17 cellular contexts compared by ENCODE assay signal in the genomic region with DNA sequence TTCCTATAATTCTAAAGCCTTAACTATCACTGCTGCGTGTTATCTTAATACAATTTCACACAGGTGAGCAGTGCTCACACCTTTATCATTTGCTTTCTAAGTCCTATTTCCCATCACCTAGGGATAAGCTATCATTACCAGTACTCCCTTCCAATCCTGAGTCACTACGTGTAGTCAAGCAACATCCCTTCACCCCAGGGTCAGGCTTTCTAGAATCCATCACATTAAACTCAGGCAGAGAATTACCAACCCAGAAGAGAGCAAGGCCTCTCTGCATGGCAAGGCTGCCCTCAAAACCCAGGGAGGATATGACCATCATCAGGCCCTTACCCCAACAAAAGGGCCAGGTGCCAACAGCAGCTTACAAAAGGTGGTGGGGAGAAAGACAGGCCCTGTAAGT. TPM values are rescaled to one million over a fixed set of nuclear protein-coding genes. Genes with fewer than 3 reads are reported as not detected.
DNase-seq lines count a peak whose midpoint lies in the region; ATAC-seq, FAIRE-seq and TF ChIP-seq lines count a peak whose summit lies in the region.
"Had no signal": no experiment of that assay in that cellular context is flagged by ENCODE, and none has a peak within 500 bp of the region (broad histone marks: within the 10 kb centered on the region; RNA-seq: fewer than 3 reads in every experiment).

No MANE protein-coding gene starts in this region.

- no peak overlapping the region for H4K91ac ChIP-seq in H1 (replicated peaks; ENCODE audit: insufficient read length, low read length)
- H4K91ac ChIP-seq in trophoblast cell (ENCODE audit: low read depth, low read length), result no peak overlapping the region

- POLR2A ChIA-PET in activated CD4-positive, alpha-beta T cell treated with anti-CD3 and anti-CD28 coated beads for 36 hours (lab: Charles Lee), result no interaction called here
- POLR2A ChIA-PET in H1 (lab: Charles Lee; ENCODE audit: partially characterized antibody), result interaction anchor here (0.6 to 8.8 kb wide), 3 partner anchors 10 to 39 kb away, joined by 3 to 94 read pairs (median 4); a partner anchor contains a TSS

- H3K36me3 Mint-ChIP-seq in activated CD4-positive, alpha-beta T cell treated with anti-CD3 and anti-CD28 coated beads for 36 hours (ENCODE audit: low read depth), result peaks cover 3% of the 10 kb centered on the region

- no peak for TF ChIP-seq POLR2A in H1 (IDR thresholded peaks at IDR 0.05; ENCODE audit: control extremely low read depth in 1 of 2, low read depth in 2 of 2, low read length in 2 of 2)

- H2BK20ac ChIP-seq in H1 (ENCODE audit: low read length), result no peak overlapping the region

- intact Hi-C loops in activated CD4-positive, alpha-beta T cell treated with anti-CD3 and anti-CD28 coated beads for 36 hours (cut with DNase I, micrococcal nuclease), result loop anchor here in 1 of 2 experiments (5.0 kb wide), 1 partner anchor 43 kb away; no protein-coding TSS in a partner anchor

- 69% methylated on average over 2 of the region's 2 CpGs; no CpG with 5 or more reads in 1 of the 2 experiments for WGBS in H1 (ENCODE audit: extremely low coverage in 1 of 2, insufficient coverage in 1 of 2, insufficient read length in 1 of 2, insufficient replicate concordance in 2 of 2, low coverage in 1 of 2, low lambda C conversion rate in 2 of 2, missing lambda C conversion rate in 1 of 2), 2 experiments
- no CpG with 5 or more reads among the region's 2 CpGs for WGBS in trophoblast cell (ENCODE audit: extremely low coverage, insufficient coverage, insufficient read length)

- H3F3A ChIP-seq in Loucy (ENCODE audit: low read depth), result 0 out of 2 replicates have a peak, but pooled peaks cover 3% of the 10 kb centered on the region

- H3K36me3 ChIP-seq in Loucy (ENCODE audit: insufficient read depth, low read length) (no peaks in the 10 kb centered on the region), H1 (ENCODE audit: control insufficient read depth in 2 of 4, insufficient read depth in 4 of 4, low read length in 3 of 4) (no peaks in the 10 kb centered on the region), trophoblast cell (ENCODE audit: control insufficient read depth in 1 of 2, insufficient read depth in 2 of 2, low read length in 2 of 2) (peaks cover 0 to under 1% of the 10 kb centered on the region in 2 experiments)
- H3K36me3 ChIP-seq: colonic mucosa, tibial artery had no signal

- H2BK5ac ChIP-seq in H1 (ENCODE audit: low read depth, low read length) (no peak overlapping the region), trophoblast cell (ENCODE audit: low read depth, low read length, poor library complexity) (no peak overlapping the region)

- no peaks in the 10 kb centered on the region for H3K9me2 ChIP-seq in Loucy (replicated peaks; ENCODE audit: low read depth, low read length)

- H4K8ac ChIP-seq in H1 (ENCODE audit: extremely low read depth, insufficient read depth, low read length) (no peak overlapping the region), trophoblast cell (ENCODE audit: low read depth, low read length) (no peak overlapping the region)

- H3K9me3 ChIP-seq in Loucy (ENCODE audit: insufficient read depth, low read depth, low read length), result no peaks in the 10 kb centered on the region
- no peaks in the 10 kb centered on the region for H3K9me3 ChIP-seq in H1 (ENCODE audit: insufficient read depth in 2 of 2, low read depth in 1 of 2, low read length in 1 of 2)
- H3K9me3 ChIP-seq in trophoblast cell (ENCODE audit: insufficient read depth, low read depth, low read length), result no peaks in the 10 kb centered on the region
- H3K9me3 ChIP-seq: colonic mucosa, tibial artery had no signal

- H2BK120ac ChIP-seq in H1 (replicated peaks; ENCODE audit: low read depth, low read length) (no peak overlapping the region), trophoblast cell (ENCODE audit: insufficient read depth, low read length, poor library complexity) (no peak overlapping the region)

- H3K23me2 ChIP-seq in H1 (ENCODE audit: low read depth, low read length), result no peaks in the 10 kb centered on the region

- DNase-seq in activated CD4-positive, alpha-beta T cell treated with anti-CD3 and anti-CD28 coated beads for 36 hours, result no peak
- DNase-seq in activated CD4-positive, alpha-beta T cell treated with anti-CD3 and anti-CD28 coated beads, Interleukin-2, amount 50 U/mL, for 4 hours, result no peak
- DNase-seq in H1 (ENCODE audit: low read depth in 1 of 2, low spot score in 2 of 2), result no peak
- no peak for DNase-seq in trophoblast cell
- no peak for DNase-seq in pons (ENCODE audit: low spot score)
- DNase-seq: activated CD8-positive, alpha-beta T cell treated with anti-CD3 and anti-CD28 coated beads, Interleukin-2, amount 10 ng/mL, durations not matched to agents 7 days and 5 days; Calu3; colonic mucosa; NCI-H446 treated with DMSO at 0.1 percent for 48 hours; stimulated activated CD4-positive, alpha-beta T cell treated with anti-CD3 and anti-CD28 coated beads, Interleukin-4, amount 100 ng/mL, for 24 hours; tibial artery had no signal

- H2AFZ ChIP-seq in Loucy (ENCODE audit: low read length) (no peak overlapping the region), H1 (ENCODE audit: low read length) (no peak overlapping the region), trophoblast cell (ENCODE audit: insufficient read depth, low read length, poor library complexity) (no peak overlapping the region)

- H3K18ac ChIP-seq in H1 (ENCODE audit: extremely low read depth, low read length) (peak overlapping the region; percentile 15), trophoblast cell (ENCODE audit: low read length) (no peak overlapping the region)

- H3K4me2 ChIP-seq in Loucy (ENCODE audit: low read depth, low read length, poor library complexity, severe bottlenecking) (peak overlapping the region; percentile 68), H1 (ENCODE audit: insufficient read depth in 1 of 2, low read depth in 2 of 2, low read length in 2 of 2) (0 out of 4 replicates have a peak overlapping the region, but pooled peaks of 1 of the 2 experiments have one; percentile 37), trophoblast cell (ENCODE audit: low read length) (no peak overlapping the region)

- no peaks in the 10 kb centered on the region for H3K27me3 Mint-ChIP-seq in activated CD4-positive, alpha-beta T cell treated with anti-CD3 and anti-CD28 coated beads for 36 hours

- H3K27ac ChIP-seq in H1 (ENCODE audit: low read depth, low read length), result no peak overlapping the region
- no peak overlapping the region for H3K27ac ChIP-seq in trophoblast cell (ENCODE audit: low read depth, low read length)
- H3K27ac ChIP-seq: epithelial cell of prostate had no signal

- TF ChIP-seq RAD21 in H1 (IDR thresholded peaks at IDR 0.05 in 1 of 2, conservative IDR thresholded peaks at IDR 0.05 in 1 of 2; ENCODE audit: low read depth in 2 of 2, low read length in 2 of 2), result no peak

- H2BK15ac ChIP-seq in H1 (ENCODE audit: low read length), result no peak overlapping the region

- CTCF ChIA-PET in activated CD4-positive, alpha-beta T cell treated with anti-CD3 and anti-CD28 coated beads for 36 hours (lab: Charles Lee), result interaction anchor here (1.4 kb wide), 1 partner anchor 46 kb away, joined by 3 read pairs; no protein-coding TSS in a partner anchor
- CTCF ChIA-PET in H1 (lab: Charles Lee; ENCODE audit: partially characterized antibody), result interaction anchor here (0.5 to 2.2 kb wide), 9 partner anchors 9 to 95 kb away, joined by 3 to 8 read pairs (median 3); no protein-coding TSS in a partner anchor

- no peak for FAIRE-seq in H1 (lab: Jason Lieb, UNC)
- FAIRE-seq: A204.1, islet of Langerhans had no signal

- no peaks in the 10 kb centered on the region for H3K9me3 Mint-ChIP-seq in activated CD4-positive, alpha-beta T cell treated with anti-CD3 and anti-CD28 coated beads for 36 hours (ENCODE audit: low read depth)

- H3K79me2 ChIP-seq in Loucy (ENCODE audit: insufficient read depth, low read length), result peaks cover 98% of the 10 kb centered on the region
- H3K79me2 ChIP-seq in H1 (ENCODE audit: control insufficient read depth in 1 of 2, insufficient read depth in 2 of 2, low read length in 2 of 2), result peaks cover 32 to 99% of the 10 kb centered on the region in 2 experiments
- peaks cover 40% of the 10 kb centered on the region for H3K79me2 ChIP-seq in trophoblast cell (ENCODE audit: control insufficient read depth, insufficient read depth, low read length, poor library complexity)

- H3K23ac ChIP-seq in H1 (ENCODE audit: insufficient read length), result no peak overlapping the region
- no peak overlapping the region for H3K23ac ChIP-seq in trophoblast cell (ENCODE audit: low read length)

- TF ChIP-seq EP300 in H1 (IDR thresholded peaks at IDR 0.05; ENCODE audit: borderline replicate concordance in 1 of 2, low read depth in 2 of 2, low read length in 2 of 2), result no peak

- H3K27ac Mint-ChIP-seq in activated CD4-positive, alpha-beta T cell treated with anti-CD3 and anti-CD28 coated beads for 36 hours, result peak overlapping the region; percentile 60

- H3K4me3 ChIP-seq in Loucy (ENCODE audit: low read length, poor library complexity, severe bottlenecking), result no peak overlapping the region
- H3K4me3 ChIP-seq in H1 (ENCODE audit: extremely low read depth in 1 of 4, insufficient read depth in 2 of 4, low read depth in 3 of 4, low read length in 4 of 4), result no peak overlapping the region
- H3K4me3 ChIP-seq in trophoblast cell (ENCODE audit: low read depth, low read length), result no peak overlapping the region
- H3K4me3 ChIP-seq: colonic mucosa, tibial artery had no signal

- H3K56ac ChIP-seq in H1 (replicated peaks; ENCODE audit: insufficient read length, low read depth, low read length), result no peak overlapping the region

- H2AK5ac ChIP-seq in H1 (ENCODE audit: low read depth, low read length) (no peak overlapping the region), trophoblast cell (ENCODE audit: low read length) (no peak overlapping the region)

- H4K20me1 ChIP-seq in Loucy (ENCODE audit: insufficient read depth, low read length, poor library complexity, severe bottlenecking), result peaks cover 88% of the 10 kb centered on the region
- peaks cover 13 to 33% of the 10 kb centered on the region in 2 experiments for H4K20me1 ChIP-seq in H1 (replicated peaks in 1 of 2; ENCODE audit: control insufficient read depth in 1 of 2, insufficient read depth in 2 of 2, low read length in 2 of 2)

- H3K79me1 ChIP-seq in H1 (ENCODE audit: low read depth, low read length), result peaks cover 31% of the 10 kb centered on the region
- peaks cover 9% of the 10 kb centered on the region for H3K79me1 ChIP-seq in trophoblast cell (ENCODE audit: low read length)

- H3K4ac ChIP-seq in H1 (replicated peaks; ENCODE audit: insufficient read length, low read depth, low read length) (no peak overlapping the region), trophoblast cell (ENCODE audit: low read depth, low read length) (peak overlapping the region; percentile 64)

- H3K14ac ChIP-seq in H1 (ENCODE audit: insufficient read length), result no peak overlapping the region
- no peak overlapping the region for H3K14ac ChIP-seq in trophoblast cell (ENCODE audit: low read length)

- no peak overlapping the region for H3K4me3 Mint-ChIP-seq in activated CD4-positive, alpha-beta T cell treated with anti-CD3 and anti-CD28 coated beads for 36 hours
- H3K4me3 Mint-ChIP-seq: activated CD8-positive, alpha-beta T cell treated with anti-CD3 and anti-CD28 coated beads, Interleukin-2, amount 10 ng/mL, durations not matched to agents 7 days and 5 days had no signal

- H3K27me3 ChIP-seq in Loucy (ENCODE audit: insufficient read depth, low read length, poor library complexity, severe bottlenecking) (no peaks in the 10 kb centered on the region), H1 (replicated peaks in 1 of 4; ENCODE audit: control insufficient read depth in 3 of 4, extremely low read depth in 1 of 4, insufficient read depth in 3 of 4, low read length in 3 of 4) (no peaks in the 10 kb centered on the region), trophoblast cell (ENCODE audit: insufficient read depth, low read length) (no peaks in the 10 kb centered on the region)
- H3K27me3 ChIP-seq: colonic mucosa, tibial artery had no signal

- H3K9ac ChIP-seq in Loucy (ENCODE audit: low read depth, low read length, poor library complexity, severe bottlenecking), result peak overlapping the region; percentile 59
- H3K9ac ChIP-seq in H1 (replicated peaks in 1 of 4; ENCODE audit: extremely low read depth in 1 of 4, low read depth in 3 of 4, low read length in 3 of 4), result no peak overlapping the region
- no peak overlapping the region for H3K9ac ChIP-seq in trophoblast cell (ENCODE audit: low read length)

- no peak overlapping the region for H4K5ac ChIP-seq in H1 (ENCODE audit: insufficient read length, low read depth, low read length)

- H3K4me1 ChIP-seq in Loucy (ENCODE audit: insufficient read depth, low read length, poor library complexity, severe bottlenecking), result peaks cover 65% of the 10 kb centered on the region
- peaks cover 11 to 36% (median 29%) of the 10 kb centered on the region in 4 experiments for H3K4me1 ChIP-seq in H1 (replicated peaks in 1 of 4; ENCODE audit: control insufficient read depth in 3 of 4, insufficient read depth in 4 of 4, low read length in 3 of 4)
- peaks cover 33 to 54% of the 10 kb centered on the region in 2 experiments for H3K4me1 ChIP-seq in trophoblast cell (ENCODE audit: control insufficient read depth in 1 of 2, insufficient read depth in 2 of 2, low read length in 2 of 2)

- ATAC-seq in activated CD4-positive, alpha-beta T cell treated with anti-CD3 and anti-CD28 coated beads for 36 hours, result no peak
- ATAC-seq in GM19035 (IDR thresholded peaks at IDR 0.05; ENCODE audit: unreplicated experiment), result no peak
- no peak for ATAC-seq in GM18873 (IDR thresholded peaks at IDR 0.05; ENCODE audit: low FRiP score, unreplicated experiment)
- ATAC-seq: activated CD8-positive, alpha-beta T cell treated with anti-CD3 and anti-CD28 coated beads, Interleukin-2, amount 10 ng/mL, durations not matched to agents 7 days and 5 days had no signal

- peaks cover 79% of the 10 kb centered on the region for H3K4me1 Mint-ChIP-seq in activated CD4-positive, alpha-beta T cell treated with anti-CD3 and anti-CD28 coated beads for 36 hours

- H2BK12ac ChIP-seq in H1 (ENCODE audit: low read depth, low read length) (no peak overlapping the region), trophoblast cell (ENCODE audit: low read length) (no peak overlapping the region)

- TF ChIP-seq CTCF in Loucy (conservative IDR thresholded peaks at IDR 0.05; ENCODE audit: low read length) (no peak), H1 (IDR thresholded peaks at IDR 0.05; ENCODE audit: control extremely low read depth in 1 of 3, insufficient read depth in 1 of 3, low read depth in 1 of 3, low read length in 3 of 3) (no peak)

- H4K12ac ChIP-seq in trophoblast cell (ENCODE audit: low read depth, low read length), result no peak overlapping the region

RNA-seq across cellular contexts. Expression of a gene that starts 9.8 kb away (rescaled TPM):
- total RNA-seq in activated CD4-positive, alpha-beta T cell treated with anti-CD3 and anti-CD28 coated beads for 36 hours, result 10 to 100 TPM; 27.9 to 28.1 TPM
- total RNA-seq in H1 (2021; fragmentation: NEBNext Ultra II Directional; extraction: Animal tissue kit (Norgen Biotek cat#: 25700)), result 62.6 and 64.2 TPM in 2 replicates
- polyA plus RNA-seq in H1 (2011; rRNA removed), result 44.8 and 57.8 TPM in 2 replicates
- polyA plus RNA-seq in H1 (2011; cell fraction: cytosol; rRNA removed), result 73.7 TPM
- 60.0 TPM for polyA plus RNA-seq in H1 (2011; cell fraction: nucleus; rRNA removed)
- polyA plus RNA-seq in H1 (2012, experiment 1 of 2), result 48.4 to 49.4 TPM (median 48.9 TPM) in 4 replicates
- 18.3 TPM for polyA plus RNA-seq in H1 (2012, experiment 2 of 2)
- 32.1 TPM for polyA plus RNA-seq in H1 (2013, experiment 1 of 2)
- 31.1 TPM for polyA plus RNA-seq in H1 (2013, experiment 2 of 2)
- 34.2 and 37.0 TPM in 2 replicates for polyA minus RNA-seq in H1 (2011; rRNA and poly(A)+ RNA removed)
- polyA minus RNA-seq in H1 (2011; cell fraction: cytosol; rRNA and poly(A)+ RNA removed), result 19.7 TPM
- polyA minus RNA-seq in H1 (2011; cell fraction: nucleus; rRNA and poly(A)+ RNA removed), result 19.7 TPM
- polyA plus RNA-seq in trophoblast cell (2013), result 89.1 and 90.0 TPM in 2 replicates
